ENCODE assay signal across 8 cellular contexts in the genomic region with DNA sequence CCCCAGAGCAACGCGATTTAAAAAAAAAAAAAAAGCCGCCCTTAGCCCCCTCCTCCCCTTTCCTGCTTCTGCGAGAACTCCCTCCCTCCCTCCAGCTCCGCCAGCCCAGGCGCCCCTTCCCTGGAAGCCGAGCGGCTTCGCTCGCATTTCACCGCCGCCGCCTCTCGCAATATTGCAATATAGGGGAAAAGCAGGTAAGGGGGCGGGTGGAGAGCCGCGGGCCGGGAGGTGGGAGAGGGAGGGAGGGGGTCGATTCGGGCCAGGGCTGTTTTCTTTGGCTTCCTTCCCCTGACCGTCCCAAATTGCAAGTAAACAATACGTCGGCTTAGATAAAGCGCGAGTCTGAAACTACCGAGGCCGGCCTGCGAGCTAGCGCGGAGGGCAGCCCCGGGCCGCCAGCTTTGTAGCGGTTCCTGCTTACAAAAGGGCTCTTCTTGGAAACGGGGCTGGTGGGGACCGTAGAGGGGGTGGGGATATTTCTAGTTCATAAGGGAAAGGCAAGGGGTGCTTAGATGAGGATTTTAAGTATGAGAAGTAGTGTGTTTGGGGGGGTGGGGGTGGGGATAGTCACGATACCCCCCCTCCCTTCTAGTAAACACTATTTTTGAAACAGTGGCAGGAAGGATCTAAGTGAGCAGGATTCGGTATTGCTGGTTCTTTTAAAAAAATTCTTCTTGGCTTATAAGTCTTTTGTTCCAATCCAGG. TPM values are rescaled to one million over a fixed set of nuclear protein-coding genes. Genes with fewer than 3 reads are reported as not detected.
DNase-seq lines count a peak whose midpoint lies in the region; ATAC-seq and TF ChIP-seq lines count a peak whose summit lies in the region.

No MANE protein-coding gene starts in this region.

- H3K4me1 Mint-ChIP-seq in stimulated activated effector memory CD8-positive, alpha-beta T cell treated with anti-CD3 and anti-CD28 coated beads, Interleukin-12 subunit alpha, Interleukin-12 subunit beta, amount 100 ng/mL, for 72 hours, result peaks cover 51% of the 10 kb centered on the region

- peak overlapping the region; percentile 95 for H3K4me3 Mint-ChIP-seq in stimulated activated effector memory CD8-positive, alpha-beta T cell treated with anti-CD3 and anti-CD28 coated beads, Interleukin-12 subunit alpha, Interleukin-12 subunit beta, amount 100 ng/mL, for 72 hours

- TF ChIP-seq POLR2A in lower leg skin (IDR thresholded peaks at IDR 0.05), result no peak

- DNase-seq in NCI-H1694 treated with DMSO at 0.1 percent for 48 hours (lab: John Stamatoyannopoulos, UW) (peak; percentile 14), NCI-H1694 (lab: John Stamatoyannopoulos, UW) (no peak), NCI-H1105 treated with DMSO at 0.1 percent for 48 hours (lab: John Stamatoyannopoulos, UW) (peak; percentile 66), lower leg skin (ENCODE audit: low spot score in 2 of 2) (peak in 1 of 2 donors; percentile 91)
- peak; percentile 41 to 53 for DNase-seq in activated CD4-positive, alpha-beta T cell treated with anti-CD3 and anti-CD28 coated beads, Interleukin-2, amount 50 U/mL, for 48 hours
- peak; percentile 19 for DNase-seq in effector CD8-positive, alpha-beta T cell (lab: John Stamatoyannopoulos, UW)
- peak; percentile 36 to 78 for DNase-seq in stimulated activated effector memory CD8-positive, alpha-beta T cell treated with anti-CD3 and anti-CD28 coated beads, Interleukin-12 subunit alpha, Interleukin-12 subunit beta, amount 100 ng/mL, for 72 hours (ENCODE audit: low spot score in 2 of 2)

- no peak for TF ChIP-seq CTCF in lower leg skin (IDR thresholded peaks at IDR 0.05)

- ATAC-seq in stimulated activated effector memory CD8-positive, alpha-beta T cell treated with anti-CD3 and anti-CD28 coated beads, Interleukin-12 subunit alpha, Interleukin-12 subunit beta, amount 100 ng/mL, for 72 hours, result peak; percentile 29
- no peak for ATAC-seq in HG03139 (IDR thresholded peaks at IDR 0.05; ENCODE audit: unreplicated experiment)

- peaks cover 39% of the 10 kb centered on the region for H3K36me3 Mint-ChIP-seq in stimulated activated effector memory CD8-positive, alpha-beta T cell treated with anti-CD3 and anti-CD28 coated beads, Interleukin-12 subunit alpha, Interleukin-12 subunit beta, amount 100 ng/mL, for 72 hours

- intact Hi-C loops in lower leg skin (cut with DNase I; ENCODE audit: low total_unique reads), result no loop called here

- peak overlapping the region; percentile 98 for H3K4me3 ChIP-seq in lower leg skin (ENCODE audit: low read depth, poor library complexity, severe bottlenecking)

- 1% methylated on average over 34 to 37 of the region's 37 CpGs for WGBS in lower leg skin, 2 donors

- no peaks in the 10 kb centered on the region for H3K9me3 Mint-ChIP-seq in stimulated activated effector memory CD8-positive, alpha-beta T cell treated with anti-CD3 and anti-CD28 coated beads, Interleukin-12 subunit alpha, Interleukin-12 subunit beta, amount 100 ng/mL, for 72 hours

- peak overlapping the region; percentile 85 for H3K27ac Mint-ChIP-seq in stimulated activated effector memory CD8-positive, alpha-beta T cell treated with anti-CD3 and anti-CD28 coated beads, Interleukin-12 subunit alpha, Interleukin-12 subunit beta, amount 100 ng/mL, for 72 hours

RNA-seq across cellular contexts. Expression of a gene that starts 0.5 kb away (rescaled TPM):
- total RNA-seq in lower leg skin, result 10 to 100 TPM; 21.2 to 63.3 (median 43.5) TPM
